10 cellular contexts compared by ENCODE assay signal in genomic region chr5:57117601-57118000, GRCh38. TPM values are rescaled to one million over a fixed set of nuclear protein-coding genes. Genes with fewer than 3 reads are reported as not detected.
DNase-seq lines count a peak whose midpoint lies in the region; ATAC-seq and FAIRE-seq lines count a peak whose summit lies in the region.
"Had no signal": no experiment of that assay in that cellular context is flagged by ENCODE, and none has a peak within 500 bp of the region (broad histone marks: within the 10 kb centered on the region; RNA-seq: fewer than 3 reads in every experiment).

No MANE protein-coding gene starts in this region.

- H3K27me3 ChIP-seq in small intestine (ENCODE audit: control insufficient read depth in 2 of 2, insufficient read depth in 2 of 2, low read length in 2 of 2), result no peaks in the 10 kb centered on the region
- H3K27me3 ChIP-seq: colonic mucosa had no signal

- no peaks in the 10 kb centered on the region for H3K27me3 Mint-ChIP-seq in activated naive CD8-positive, alpha-beta T cell

- no peak for FAIRE-seq in small intestine (lab: Jason Lieb, UNC)

- peaks cover 19% of the 10 kb centered on the region for H3K4me1 Mint-ChIP-seq in activated naive CD8-positive, alpha-beta T cell (ENCODE audit: low read depth)

- H3K4me3 ChIP-seq in small intestine (ENCODE audit: low read depth in 1 of 2, low read length in 2 of 2), result no peak overlapping the region
- H3K4me3 ChIP-seq: colonic mucosa had no signal

- H3K27ac ChIP-seq in small intestine (ENCODE audit: low read depth in 1 of 2, low read length in 1 of 2), result no peak overlapping the region
- H3K27ac ChIP-seq: colonic mucosa had no signal

- no peaks in the 10 kb centered on the region for H3K9me3 ChIP-seq in small intestine (ENCODE audit: control insufficient read depth, low read depth)
- H3K9me3 ChIP-seq: colonic mucosa had no signal

- peak overlapping the region; percentile 61 for H3K27ac Mint-ChIP-seq in activated naive CD8-positive, alpha-beta T cell

- no peak for ATAC-seq in HG03025 (IDR thresholded peaks at IDR 0.05; ENCODE audit: low FRiP score, unreplicated experiment)

- no peaks in the 10 kb centered on the region for H3K4me1 ChIP-seq in small intestine (ENCODE audit: control insufficient read depth in 2 of 2, insufficient read depth in 1 of 2, low read depth in 1 of 2, low read length in 1 of 2)
- H3K4me1 ChIP-seq: colonic mucosa had no signal

- no peaks in the 10 kb centered on the region for H3K36me3 Mint-ChIP-seq in activated naive CD8-positive, alpha-beta T cell

- peak; percentile 11 for DNase-seq in KBM-7
- peak; percentile 56 to 62 for DNase-seq in activated CD4-positive, alpha-beta T cell treated with anti-CD3 and anti-CD28 coated beads for 4 hours
- DNase-seq in stimulated activated CD8-positive, alpha-beta memory T cell treated with anti-CD3 and anti-CD28 coated beads, Interleukin-12 subunit alpha, Interleukin-12 subunit beta, amount 100 ng/mL, for 1 hour (ENCODE audit: low read depth), result peak; percentile 48
- no peak for DNase-seq in ACHN
- no peak for DNase-seq in small intestine
- no peak for DNase-seq in DMS 273 treated with DMSO at 0.1 percent for 48 hours (lab: John Stamatoyannopoulos, UW)
- DNase-seq: colonic mucosa, NCI-H146 had no signal

- WGBS in small intestine, 3 donors, result 9 to 28% (median 26%) methylated on average over 1 of the region's 1 CpG

- no peaks in the 10 kb centered on the region for H3K36me3 ChIP-seq in small intestine (ENCODE audit: control insufficient read depth in 2 of 2, insufficient read depth in 2 of 2, low read length in 2 of 2)
- H3K36me3 ChIP-seq: colonic mucosa had no signal

- in situ Hi-C loops in KBM-7 (cut with MboI; ENCODE audit: low pct_unique_long_range_greater_than_20kb, low sequenced_read_pairs), result no loop called here
- in situ Hi-C loops in ACHN (cut with HindIII; ENCODE audit: low pct_ligation_motif_present, low pct_unique_long_range_greater_than_20kb, low sequenced_read_pairs), result no loop called here

- peaks cover 2% of the 10 kb centered on the region for H3K9me3 Mint-ChIP-seq in activated naive CD8-positive, alpha-beta T cell (ENCODE audit: low read depth)

- peak overlapping the region; percentile 11 for H3K4me3 Mint-ChIP-seq in activated naive CD8-positive, alpha-beta T cell

RNA-seq across cellular contexts. Expression of gene GPBP1, which starts 56.3 kb away (rescaled TPM):
- 10 to 100 TPM; 41.4 to 47.4 (median 43.0) TPM for polyA plus RNA-seq in small intestine

Comparison
In these comparisons a context has a peak if more than half of its experiments do, and no peak if none do; other contexts are left out.
1. DNase-seq: peak in KBM-7 (single experiment), activated CD4-positive, alpha-beta T cell treated with anti-CD3 and anti-CD28 coated beads for 4 hours (2 of 2) and stimulated activated CD8-positive, alpha-beta memory T cell treated with anti-CD3 and anti-CD28 coated beads, Interleukin-12 subunit alpha, Interleukin-12 subunit beta, amount 100 ng/mL, for 1 hour (single experiment); none in ACHN (single experiment), small intestine (single experiment) and DMS 273 treated with DMSO at 0.1 percent for 48 hours (single experiment).